In the genomic region with DNA sequence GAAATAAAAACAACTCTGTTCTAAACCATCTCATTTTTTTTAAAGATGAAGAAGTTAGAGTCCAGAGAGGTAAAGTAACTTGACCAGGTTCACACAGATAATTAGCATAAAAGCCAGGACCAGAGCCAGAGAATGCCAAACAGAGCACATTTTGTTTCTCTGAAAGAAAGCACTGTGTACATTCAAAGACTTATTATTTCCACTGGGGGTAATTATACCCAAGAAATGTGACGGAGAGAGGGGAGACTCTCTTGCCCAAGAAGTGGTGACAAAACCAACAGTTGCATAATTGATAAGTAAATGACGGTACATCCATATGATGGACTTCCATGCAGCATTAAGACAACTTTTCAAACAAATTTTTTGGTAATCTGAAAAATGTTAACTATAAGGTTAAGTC, we compare ENCODE assay signal across 12 cellular contexts.
DNase-seq lines count a peak whose midpoint lies in the region; ATAC-seq and TF ChIP-seq lines count a peak whose summit lies in the region.
"Had no signal": no experiment of that assay in that cellular context is flagged by ENCODE, and none has a peak within 500 bp of the region (broad histone marks: within the 10 kb centered on the region; RNA-seq: fewer than 3 reads in every experiment).

No MANE protein-coding gene starts in this region.

- H3K36me3 Mint-ChIP-seq in activated T-cell treated with anti-CD3 and anti-CD28 coated beads, Interleukin-2, amount 50 U/mL, for 4 hours (ENCODE audit: insufficient read depth): peaks cover 6% of the 10 kb centered on the region
- H3K36me3 Mint-ChIP-seq in activated T-helper 17 cell treated with anti-CD3 and anti-CD28 coated beads, Interleukin-2, amount 50 U/mL, for 72 hours (ENCODE audit: low read depth): peaks cover 69% of the 10 kb centered on the region

- CTCF ChIA-PET in HEK293T (lab: Yijun Ruan, JAX): no interaction called here

- H3K9me3 Mint-ChIP-seq in activated T-cell treated with anti-CD3 and anti-CD28 coated beads, Interleukin-2, amount 50 U/mL, for 4 hours: no peaks in the 10 kb centered on the region
- H3K9me3 Mint-ChIP-seq in activated T-helper 17 cell treated with anti-CD3 and anti-CD28 coated beads, Interleukin-2, amount 50 U/mL, for 72 hours: no peaks in the 10 kb centered on the region

- no peak for ATAC-seq in activated T-cell treated with anti-CD3 and anti-CD28 coated beads, Interleukin-2, amount 50 U/mL, for 4 hours
- no peak for ATAC-seq in activated T-helper 17 cell treated with anti-CD3 and anti-CD28 coated beads, Interleukin-2, amount 50 U/mL, for 72 hours (replicated peaks)
- ATAC-seq: left colon had no signal

- no peak for TF ChIP-seq CTCF in neutrophil (IDR thresholded peaks at IDR 0.05)
- TF ChIP-seq CTCF in Peyer's patch (IDR thresholded peaks at IDR 0.05): no peak

- no peaks in the 10 kb centered on the region for H3K9me3 ChIP-seq in neutrophil
- no peaks in the 10 kb centered on the region for H3K9me3 ChIP-seq in Peyer's patch

- no peaks in the 10 kb centered on the region for H3K27me3 Mint-ChIP-seq in activated T-cell treated with anti-CD3 and anti-CD28 coated beads, Interleukin-2, amount 50 U/mL, for 4 hours (ENCODE audit: low read depth)
- no peaks in the 10 kb centered on the region for H3K27me3 Mint-ChIP-seq in activated T-helper 17 cell treated with anti-CD3 and anti-CD28 coated beads, Interleukin-2, amount 50 U/mL, for 72 hours

- DNase-seq in activated T-cell treated with anti-CD3 and anti-CD28 coated beads, Interleukin-2, amount 50 U/mL, for 4 hours: no peak
- no peak for DNase-seq in activated T-cell treated with anti-CD3 and anti-CD28 coated beads, Interleukin-2, amount 50 U/mL, for 1 hour
- DNase-seq in NCI-H69 (lab: John Stamatoyannopoulos, UW) (peak; percentile 43), T-helper 9 cell (no peak), Peyer's patch (no peak), HEK293T (ENCODE audit: extremely low spot score) (no peak)
- DNase-seq: activated CD4-positive, alpha-beta T cell treated with anti-CD3 and anti-CD28 coated beads for 48 hours; left colon; NCI-H2029 had no signal

- peaks cover 81% of the 10 kb centered on the region for H3K4me1 Mint-ChIP-seq in activated T-cell treated with anti-CD3 and anti-CD28 coated beads, Interleukin-2, amount 50 U/mL, for 4 hours (ENCODE audit: low read depth)
- peaks cover 21% of the 10 kb centered on the region for H3K4me1 Mint-ChIP-seq in activated T-helper 17 cell treated with anti-CD3 and anti-CD28 coated beads, Interleukin-2, amount 50 U/mL, for 72 hours

- TF ChIP-seq POLR2A in Peyer's patch (IDR thresholded peaks at IDR 0.05): no peak

- H3K27ac ChIP-seq in neutrophil: peak overlapping the region; percentile 92
- no peak overlapping the region for H3K27ac ChIP-seq in Peyer's patch
- H3K27ac ChIP-seq: SK-N-MC had no signal

- H3K36me3 ChIP-seq in neutrophil (no peaks in the 10 kb centered on the region), Peyer's patch (peaks cover 0 to 7% (median 0%) of the 10 kb centered on the region in 3 donors)

- H3K27ac Mint-ChIP-seq in activated T-helper 17 cell treated with anti-CD3 and anti-CD28 coated beads, Interleukin-2, amount 50 U/mL, for 72 hours: peak overlapping the region; percentile 41

- peak overlapping the region; percentile 72 for H3K4me3 Mint-ChIP-seq in activated T-cell treated with anti-CD3 and anti-CD28 coated beads, Interleukin-2, amount 50 U/mL, for 4 hours
- peak overlapping the region; percentile 84 for H3K4me3 Mint-ChIP-seq in activated T-helper 17 cell treated with anti-CD3 and anti-CD28 coated beads, Interleukin-2, amount 50 U/mL, for 72 hours

- H3K27me3 ChIP-seq in neutrophil (no peaks in the 10 kb centered on the region), Peyer's patch (no peaks in the 10 kb centered on the region)

- POLR2A ChIA-PET in HEK293T (lab: Yijun Ruan, JAX): no interaction called here

- H3K4me3 ChIP-seq in neutrophil (ENCODE audit: low read depth in 1 of 2, low read length in 1 of 2): peak overlapping the region in 1 of 2 experiments; percentile 24
- H3K4me3 ChIP-seq in Peyer's patch: no peak overlapping the region
- H3K4me3 ChIP-seq: SK-N-MC had no signal

- H3K4me1 ChIP-seq in neutrophil (ENCODE audit: control insufficient read depth in 1 of 2, insufficient read depth in 1 of 2, low read depth in 1 of 2, low read length in 1 of 2) (peaks cover 94 to 95% of the 10 kb centered on the region in 2 experiments), Peyer's patch (peaks cover 0 to 14% (median 12%) of the 10 kb centered on the region in 4 donors)

TF ChIP-seq in HEK293T, 16 proteins besides CTCF, POLR2A, EP300 and RAD21:
- no peak for TF ChIP-seq HDGF (IDR thresholded peaks at IDR 0.05; ENCODE audit: borderline replicate concordance)
- TF ChIP-seq ZNF384 (IDR thresholded peaks at IDR 0.05): no peak
- TF ChIP-seq CTBP1 (IDR thresholded peaks at IDR 0.05; ENCODE audit: borderline replicate concordance): no peak
- no peak for TF ChIP-seq LEF1 (IDR thresholded peaks at IDR 0.05; ENCODE audit: borderline replicate concordance)
- no peak for TF ChIP-seq FOXA1 (IDR thresholded peaks at IDR 0.05)
- TF ChIP-seq SUZ12 (IDR thresholded peaks at IDR 0.05): no peak
- TF ChIP-seq FOXM1 (IDR thresholded peaks at IDR 0.05; ENCODE audit: borderline replicate concordance): no peak
- TF ChIP-seq L3MBTL2 (conservative IDR thresholded peaks at IDR 0.05): no peak
- TF ChIP-seq ELF4 (IDR thresholded peaks at IDR 0.05): no peak
- TF ChIP-seq ARNT (IDR thresholded peaks at IDR 0.05): no peak
- TF ChIP-seq, protein P1, sequence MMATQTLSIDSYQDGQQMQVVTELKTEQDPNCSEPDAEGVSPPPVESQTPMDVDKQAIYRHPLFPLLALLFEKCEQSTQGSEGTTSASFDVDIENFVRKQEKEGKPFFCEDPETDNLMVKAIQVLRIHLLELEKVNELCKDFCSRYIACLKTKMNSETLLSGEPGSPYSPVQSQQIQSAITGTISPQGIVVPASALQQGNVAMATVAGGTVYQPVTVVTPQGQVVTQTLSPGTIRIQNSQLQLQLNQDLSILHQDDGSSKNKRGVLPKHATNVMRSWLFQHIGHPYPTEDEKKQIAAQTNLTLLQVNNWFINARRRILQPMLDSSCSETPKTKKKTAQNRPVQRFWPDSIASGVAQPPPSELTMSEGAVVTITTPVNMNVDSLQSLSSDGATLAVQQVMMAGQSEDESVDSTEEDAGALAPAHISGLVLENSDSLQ (IDR thresholded peaks at IDR 0.05): no peak
- no peak for TF ChIP-seq SP1 (IDR thresholded peaks at IDR 0.05)
- no peak for TF ChIP-seq BHLHE40 (IDR thresholded peaks at IDR 0.05; ENCODE audit: borderline replicate concordance)
- no peak for TF ChIP-seq FOXK2 (IDR thresholded peaks at IDR 0.05)
- no peak for TF ChIP-seq TARDBP (IDR thresholded peaks at IDR 0.05)
- no peak for TF ChIP-seq NFRKB (IDR thresholded peaks at IDR 0.05)
